Comparison of ENCODE assay signal across 8 cellular contexts in the genomic region with DNA sequence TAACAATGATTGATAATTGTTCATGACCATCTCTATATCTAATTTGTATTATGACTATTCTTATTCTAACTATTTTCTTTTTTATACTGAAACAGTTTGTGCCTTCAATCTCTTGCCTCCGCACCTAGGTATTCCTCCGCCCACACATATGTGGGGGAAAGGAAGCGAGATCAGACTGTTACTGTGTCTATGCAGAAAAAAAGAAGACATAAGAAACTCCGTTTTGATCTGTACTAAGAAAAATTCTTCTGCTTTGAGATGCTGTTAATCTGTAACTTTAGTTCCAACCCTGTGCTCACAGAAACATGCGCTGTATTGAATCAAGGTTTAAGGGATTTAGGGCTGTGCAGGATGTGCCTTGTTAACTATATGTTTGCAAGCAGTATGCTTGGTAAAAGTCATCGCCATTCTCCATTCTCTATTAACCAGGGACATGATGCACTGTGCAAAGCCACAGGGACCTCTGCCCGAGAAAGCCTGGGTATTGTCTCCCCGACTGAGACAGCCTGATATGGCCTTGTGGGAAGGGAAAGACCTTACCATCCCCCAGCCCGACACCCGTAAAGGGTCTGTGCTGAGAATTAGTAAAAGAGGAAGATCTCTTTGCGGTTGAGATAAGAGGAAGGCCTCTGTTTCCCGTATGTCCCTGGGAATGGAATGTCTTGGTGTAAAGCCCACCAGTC. TPM values are rescaled to one million over a fixed set of nuclear protein-coding genes. Genes with fewer than 3 reads are reported as not detected.
DNase-seq lines count a peak whose midpoint lies in the region; TF ChIP-seq lines count a peak whose summit lies in the region.

No MANE protein-coding gene starts in this region.

- H4K8ac ChIP-seq in mesenchymal stem cell (ENCODE audit: low read length), result no peak overlapping the region

- H3K36me3 Mint-ChIP-seq in glutamatergic neuron (ENCODE audit: unreplicated experiment), result no peaks in the 10 kb centered on the region

- peak overlapping the region; percentile 80 for H3K27ac ChIP-seq in mesenchymal stem cell (ENCODE audit: low read length, poor library complexity, severe bottlenecking)

- no peak overlapping the region for H4K91ac ChIP-seq in mesenchymal stem cell (ENCODE audit: low read length)

- no peak for TF ChIP-seq CTCF in GM20000 (IDR thresholded peaks at IDR 0.05; ENCODE audit: extremely low read depth, missing control alignments)
- no peak for TF ChIP-seq CTCF in glutamatergic neuron (IDR thresholded peaks at IDR 0.05; ENCODE audit: partially characterized antibody, unreplicated experiment)

- no peak overlapping the region for H2BK5ac ChIP-seq in mesenchymal stem cell (ENCODE audit: low read depth, low read length, poor library complexity, severe bottlenecking)

- H2BK15ac ChIP-seq in mesenchymal stem cell (ENCODE audit: low read depth, poor library complexity, severe bottlenecking), result no peak overlapping the region

- H3K79me1 ChIP-seq in mesenchymal stem cell (replicated peaks; ENCODE audit: low read length, poor library complexity, severe bottlenecking), result peaks cover 11% of the 10 kb centered on the region

- H3K23ac ChIP-seq in mesenchymal stem cell (ENCODE audit: low read length in 2 of 2), result no peak overlapping the region

- H3K9ac ChIP-seq in mesenchymal stem cell (ENCODE audit: low read length), result no peak overlapping the region

- no peak overlapping the region for H3K27ac Mint-ChIP-seq in glutamatergic neuron (ENCODE audit: unreplicated experiment)

- H3K27me3 ChIP-seq in mesenchymal stem cell (ENCODE audit: control insufficient read depth in 1 of 2, insufficient read depth in 1 of 2, low read length in 2 of 2), result no peaks in the 10 kb centered on the region

- peaks cover 34% of the 10 kb centered on the region for H3K4me1 ChIP-seq in mesenchymal stem cell (ENCODE audit: control insufficient read depth, insufficient read depth, low read depth, low read length)

- H3K4me3 Mint-ChIP-seq in glutamatergic neuron (ENCODE audit: unreplicated experiment), result no peak overlapping the region

- H2BK120ac ChIP-seq in mesenchymal stem cell (ENCODE audit: low read depth, low read length), result no peak overlapping the region

- no peak overlapping the region for H2AFZ ChIP-seq in mesenchymal stem cell (ENCODE audit: low read depth, low read length)

- H3K4me1 Mint-ChIP-seq in glutamatergic neuron (ENCODE audit: low read depth, unreplicated experiment), result peaks cover 7% of the 10 kb centered on the region

- H3K4ac ChIP-seq in mesenchymal stem cell (ENCODE audit: low read depth in 1 of 2, low read length in 2 of 2), result no peak overlapping the region

- 53% methylated on average over 11 of the region's 12 CpGs for WGBS in mesenchymal stem cell

- peaks cover 1% of the 10 kb centered on the region for H3K9me3 Mint-ChIP-seq in glutamatergic neuron (ENCODE audit: unreplicated experiment)

- peak; percentile 52 for DNase-seq in Ammon's horn (ENCODE audit: low spot score)
- DNase-seq in GM20000 (ENCODE audit: low spot score), result peak; percentile 25
- peak; percentile 44 to 45 for DNase-seq in activated T-cell treated with anti-CD3 and anti-CD28 coated beads, Interleukin-2, amount 50 U/mL, for 48 hours
- peak; percentile 62 for DNase-seq in mesenchymal stem cell
- DNase-seq in NCI-H82 treated with DMSO at 0.1 percent for 48 hours (lab: John Stamatoyannopoulos, UW; ENCODE audit: unreplicated experiment), result no peak
- no peak for DNase-seq in DMS79 (lab: John Stamatoyannopoulos, UW)
- no peak for DNase-seq in NCI-H82 (lab: John Stamatoyannopoulos, UW)
- no peak for DNase-seq in glutamatergic neuron

- H3K4me2 ChIP-seq in mesenchymal stem cell (ENCODE audit: low read length, poor library complexity, severe bottlenecking), result peak overlapping the region; percentile 56

- no peaks in the 10 kb centered on the region for H3K9me3 ChIP-seq in mesenchymal stem cell (ENCODE audit: control insufficient read depth, low read length)

- peaks cover 15 to 16% of the 10 kb centered on the region in 2 experiments for H3K36me3 ChIP-seq in mesenchymal stem cell (ENCODE audit: control insufficient read depth in 1 of 2, insufficient read depth in 2 of 2, low read depth in 1 of 2, low read length in 2 of 2)

- no peak overlapping the region for H3K4me3 ChIP-seq in mesenchymal stem cell (ENCODE audit: insufficient read depth in 1 of 2, low read depth in 1 of 2, low read length in 2 of 2)

- no peak overlapping the region for H3K18ac ChIP-seq in mesenchymal stem cell (ENCODE audit: low read depth in 1 of 2, low read length in 2 of 2)

- no peak overlapping the region for H2BK12ac ChIP-seq in mesenchymal stem cell (ENCODE audit: low read length in 2 of 2)

- H3K27me3 Mint-ChIP-seq in glutamatergic neuron (ENCODE audit: unreplicated experiment), result no peaks in the 10 kb centered on the region

- no peak overlapping the region for H3K14ac ChIP-seq in mesenchymal stem cell (ENCODE audit: low read length in 2 of 2)

- no peak overlapping the region for H2AK5ac ChIP-seq in mesenchymal stem cell (ENCODE audit: low read length, severe bottlenecking)

RNA-seq across cellular contexts. Expression of gene SCYL1, which starts 2.1 kb away (rescaled TPM):
- polyA plus RNA-seq in mesenchymal stem cell (2013, experiment 1 of 2), result 114 TPM
- 115 TPM for polyA plus RNA-seq in mesenchymal stem cell (2013, experiment 2 of 2)
- total RNA-seq in glutamatergic neuron (ENCODE audit: unreplicated experiment), result 80.0 TPM

RNA-seq across cellular contexts. Expression of gene MALAT1, which starts 23.9 kb away (rescaled TPM):
- polyA plus RNA-seq in mesenchymal stem cell (2013, experiment 1 of 2), result 972 TPM
- polyA plus RNA-seq in mesenchymal stem cell (2013, experiment 2 of 2), result 756 TPM
- total RNA-seq in glutamatergic neuron (ENCODE audit: unreplicated experiment), result 18,218 TPM

RNA-seq across cellular contexts. Expression of gene LTBP3, which starts 35.4 kb away (rescaled TPM):
- polyA plus RNA-seq in mesenchymal stem cell (2013, experiment 1 of 2), result 52.8 TPM
- polyA plus RNA-seq in mesenchymal stem cell (2013, experiment 2 of 2), result 46.9 TPM
- total RNA-seq in glutamatergic neuron (ENCODE audit: unreplicated experiment), result 2.5 TPM

RNA-seq across cellular contexts. Expression of gene ZNRD2, which starts 47.5 kb away (rescaled TPM):
- 64.9 TPM for polyA plus RNA-seq in mesenchymal stem cell (2013, experiment 1 of 2)
- 59.8 TPM for polyA plus RNA-seq in mesenchymal stem cell (2013, experiment 2 of 2)
- 37.9 TPM for total RNA-seq in glutamatergic neuron (ENCODE audit: unreplicated experiment)

RNA-seq across cellular contexts. Expression of gene FAM89B, which starts 49.6 kb away (rescaled TPM):
- 50.0 TPM for polyA plus RNA-seq in mesenchymal stem cell (2013, experiment 1 of 2)
- 53.5 TPM for polyA plus RNA-seq in mesenchymal stem cell (2013, experiment 2 of 2)
- total RNA-seq in glutamatergic neuron (ENCODE audit: unreplicated experiment), result 184 TPM

Comparison
In these comparisons a context has a peak if more than half of its experiments do, and no peak if none do; other contexts are left out.
1. DNase-seq: peak in Ammon's horn (single experiment), GM20000 (single experiment), activated T-cell treated with anti-CD3 and anti-CD28 coated beads, Interleukin-2, amount 50 U/mL, for 48 hours (2 of 2) and mesenchymal stem cell (single experiment); none in NCI-H82 treated with DMSO at 0.1 percent for 48 hours (single experiment), DMS79 (single experiment), NCI-H82 (single experiment) and glutamatergic neuron (single experiment).